Comparison of ENCODE assay signal across 9 cellular contexts in the genomic region with DNA sequence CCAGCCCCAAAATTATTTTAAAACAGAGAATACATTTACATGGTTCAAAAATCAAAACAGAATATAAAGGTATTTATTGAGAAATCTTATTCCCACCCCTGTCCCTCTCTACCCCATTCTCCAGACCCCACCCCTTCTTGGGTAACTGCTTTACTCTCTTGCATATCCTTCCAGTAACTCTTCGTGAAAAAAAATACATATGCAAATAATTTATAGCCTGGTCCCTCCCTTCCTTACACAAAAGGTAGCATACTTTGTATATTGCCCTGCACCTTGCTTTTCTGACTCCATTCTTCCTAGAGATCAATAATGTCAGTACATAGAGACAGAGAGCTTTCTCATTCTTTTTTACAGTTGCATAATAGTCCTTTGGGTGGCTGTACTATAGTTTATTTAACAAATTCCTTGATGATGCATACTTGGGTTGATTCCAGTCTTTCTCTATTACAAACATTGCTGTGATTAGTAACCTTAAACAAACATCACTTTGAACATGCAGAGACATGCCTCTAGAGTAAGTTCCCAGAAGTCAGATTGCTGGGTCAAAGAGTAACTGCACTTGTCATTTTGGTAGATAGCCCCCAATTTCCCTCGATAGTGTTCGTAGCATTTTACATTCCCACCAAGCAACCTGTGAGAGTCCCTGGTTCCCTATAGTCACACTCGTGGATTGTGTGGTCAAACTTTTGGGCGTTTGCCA. TPM values are rescaled to one million over a fixed set of nuclear protein-coding genes. Genes with fewer than 3 reads are reported as not detected.
A peak's percentile ranks its signal among the peaks of the same experiment; 100 is the strongest.
DNase-seq lines count a peak whose midpoint lies in the region; ATAC-seq and TF ChIP-seq lines count a peak whose summit lies in the region.
"Had no signal": no experiment of that assay in that cellular context is flagged by ENCODE, and none has a peak within 500 bp of the region (broad histone marks: within the 10 kb centered on the region; RNA-seq: fewer than 3 reads in every experiment).

No MANE protein-coding gene starts in this region.

- H3K4me3 Mint-ChIP-seq in endothelial cell (ENCODE audit: unreplicated experiment), result peak overlapping the region; percentile 68

- no peak for ATAC-seq in psoas muscle
- ATAC-seq in HG02588 (IDR thresholded peaks at IDR 0.05; ENCODE audit: unreplicated experiment), result no peak
- ATAC-seq in HG03095 (IDR thresholded peaks at IDR 0.05; ENCODE audit: unreplicated experiment), result no peak
- ATAC-seq in sciatic nerve, result no peak

- no peak overlapping the region for H3K27ac Mint-ChIP-seq in endothelial cell (ENCODE audit: unreplicated experiment)

- H3K4me1 Mint-ChIP-seq in endothelial cell (ENCODE audit: unreplicated experiment), result peaks cover 3% of the 10 kb centered on the region

- H3K27me3 ChIP-seq in psoas muscle (ENCODE audit: insufficient read depth in 3 of 3, low read length in 2 of 3), result no peaks in the 10 kb centered on the region

- 73 to 77% (median 75%) methylated on average over 5 of the region's 5 CpGs for WGBS in psoas muscle, 3 donors

- H3K36me3 Mint-ChIP-seq in endothelial cell (ENCODE audit: low read depth, unreplicated experiment), result peaks cover 33% of the 10 kb centered on the region

- H3K4me1 ChIP-seq in psoas muscle, result peaks cover 23% of the 10 kb centered on the region

- H3K4me3 ChIP-seq in psoas muscle, result no peak overlapping the region

- H3K27me3 Mint-ChIP-seq in endothelial cell (ENCODE audit: unreplicated experiment), result peaks cover 3% of the 10 kb centered on the region

- H3K27ac ChIP-seq in psoas muscle, result peak overlapping the region; percentile 79

- H3K9me3 ChIP-seq in psoas muscle, result no peaks in the 10 kb centered on the region

- H3K36me3 ChIP-seq in psoas muscle (ENCODE audit: insufficient read depth in 1 of 2, low read depth in 1 of 2), result peaks cover 0 to 83% of the 10 kb centered on the region in 2 donors

- no peak for TF ChIP-seq CTCF in endothelial cell (IDR thresholded peaks at IDR 0.05; ENCODE audit: unreplicated experiment)
- no peak for TF ChIP-seq CTCF in psoas muscle (IDR thresholded peaks at IDR 0.05)

- DNase-seq in EH (ENCODE audit: low read depth) (peak; percentile 96), NCI-H460 (ENCODE audit: extremely low read depth, low read depth) (peak; percentile 94), endothelial cell (ENCODE audit: low spot score) (no peak), psoas muscle (no peak), sciatic nerve (ENCODE audit: low spot score) (no peak)
- DNase-seq in activated CD4-positive, CD25-positive, alpha-beta regulatory T cell treated with anti-CD3 and anti-CD28 coated beads, Interleukin-2, amount 50 U/mL, for 72 hours, result no peak
- DNase-seq: NCI-H524 had no signal

- intact Hi-C loops in psoas muscle (cut with DNase I) (loop anchor here in 1 of 2 donors (5.0 kb wide), 1 partner anchor 40 kb away; no protein-coding TSS in a partner anchor), sciatic nerve (cut with DNase I) (loop anchor here (10.0 kb wide), 1 partner anchor 73 kb away; no protein-coding TSS in a partner anchor)

- no peaks in the 10 kb centered on the region for H3K9me3 Mint-ChIP-seq in endothelial cell (ENCODE audit: unreplicated experiment)

RNA-seq across cellular contexts. Expression of gene STOM, which starts 47.9 kb away (rescaled TPM):
- total RNA-seq in NCI-H460 (2014; rRNA removed; shearing (Covaris generic)), result 53.8 and 53.9 TPM in 2 replicates
- 33.9 and 36.6 TPM in 2 replicates for polyA plus RNA-seq in NCI-H460 (2014; cell fraction: nucleus; rRNA removed)
- total RNA-seq in endothelial cell (ENCODE audit: unreplicated experiment), result 16.1 TPM
- 100 to 1,000 TPM in 3 of 4 donors, 10 to 100 TPM in 1; 89.6 to 237 (median 114) TPM for total RNA-seq in psoas muscle
- polyA plus RNA-seq in psoas muscle, result 10 to 100 TPM; 53.2 to 83.4 (median 62.2) TPM
- total RNA-seq in sciatic nerve, result 301 TPM

RNA-seq across cellular contexts. Expression of gene GSN, which starts 54.2 kb away (rescaled TPM):
- 13.8 and 15.5 TPM in 2 replicates for total RNA-seq in NCI-H460 (2014; rRNA removed; shearing (Covaris generic))
- polyA plus RNA-seq in NCI-H460 (2014; cell fraction: nucleus; rRNA removed), result 25.5 and 27.1 TPM in 2 replicates
- 205 TPM for total RNA-seq in endothelial cell (ENCODE audit: unreplicated experiment)
- 100 to 1,000 TPM; 140 to 490 (median 211) TPM for total RNA-seq in psoas muscle
- 100 to 1,000 TPM; 199 to 225 (median 208) TPM for polyA plus RNA-seq in psoas muscle
- total RNA-seq in sciatic nerve, result 1,757 TPM

Comparison
In these comparisons a context has a peak if more than half of its experiments do, and no peak if none do; other contexts are left out.
1. DNase-seq: peak in EH (single experiment) and NCI-H460 (single experiment); none in endothelial cell (single experiment), psoas muscle (0 of 2), activated CD4-positive, CD25-positive, alpha-beta regulatory T cell treated with anti-CD3 and anti-CD28 coated beads, Interleukin-2, amount 50 U/mL, for 72 hours (single experiment) and sciatic nerve (single experiment).